In genomic region chr11:93524868-93525267, GRCh38 we compare ENCODE assay signal across 19 cellular contexts. TPM values are rescaled to one million over a fixed set of nuclear protein-coding genes. Genes with fewer than 3 reads are reported as not detected.
DNase-seq lines count a peak whose midpoint lies in the region; ATAC-seq and TF ChIP-seq lines count a peak whose summit lies in the region.
"Had no signal": no experiment of that assay in that cellular context is flagged by ENCODE, and none has a peak within 500 bp of the region (broad histone marks: within the 10 kb centered on the region; RNA-seq: fewer than 3 reads in every experiment).

No MANE protein-coding gene starts in this region.

- H3K36me3 ChIP-seq in breast epithelium (no peaks in the 10 kb centered on the region), MM.1S (replicated peaks; ENCODE audit: insufficient read depth, low read length) (no peaks in the 10 kb centered on the region), hepatocyte (replicated peaks; ENCODE audit: insufficient read depth, low read depth) (no peaks in the 10 kb centered on the region), thymus (ENCODE audit: control insufficient read depth, insufficient read depth) (no peaks in the 10 kb centered on the region), gastroesophageal sphincter (peaks cover 0 to 10% of the 10 kb centered on the region in 2 donors)
- H3K36me3 ChIP-seq: neutrophil, stomach had no signal

- no TSS peak for BruUV-seq in MCF 10A (replicated peaks; lab: Mats Ljungman, UMichigan)

- H3K4me1 ChIP-seq in breast epithelium: peaks cover 5 to 35% of the 10 kb centered on the region in 2 donors
- H3K4me1 ChIP-seq in MM.1S (ENCODE audit: low read length): peaks cover 17% of the 10 kb centered on the region
- H3K4me1 ChIP-seq in hepatocyte (ENCODE audit: insufficient read depth): peaks cover 38% of the 10 kb centered on the region
- H3K4me1 ChIP-seq in thymus (ENCODE audit: control insufficient read depth, insufficient read depth, low read length): peaks cover 33% of the 10 kb centered on the region
- H3K4me1 ChIP-seq in gastroesophageal sphincter: peaks cover 0 to 36% (median 17%) of the 10 kb centered on the region in 3 donors

- H2AFZ ChIP-seq in MM.1S (ENCODE audit: low read length) (peak overlapping the region; percentile 31; the same call in 1 of the 2 replicates), hepatocyte (no peak overlapping the region)

- H3K36me3 Mint-ChIP-seq in MCF 10A (ENCODE audit: insufficient read depth, unreplicated experiment): no peaks in the 10 kb centered on the region

- no peaks in the 10 kb centered on the region for H3K9me3 Mint-ChIP-seq in MCF 10A (ENCODE audit: unreplicated experiment)

- no peak overlapping the region for H3K27ac Mint-ChIP-seq in MCF 10A (ENCODE audit: low read depth, unreplicated experiment)

- ATAC-seq in gastroesophageal sphincter: no peak
- no peak for ATAC-seq in GM19397 (IDR thresholded peaks at IDR 0.05; ENCODE audit: unreplicated experiment)
- ATAC-seq: body of pancreas had no signal

- no peak for TF ChIP-seq EP300 in gastroesophageal sphincter (IDR thresholded peaks at IDR 0.05)

- WGBS in hepatocyte (ENCODE audit: low lambda C conversion rate, missing lambda C conversion rate): 84% methylated on average over 2 of the region's 2 CpGs
- 89% methylated on average over 2 of the region's 2 CpGs for WGBS in thymus
- 100% methylated on average over 1 of the region's 2 CpGs for WGBS in gastroesophageal sphincter (ENCODE audit: low coverage in 1 of 2), 2 donors

- POLR2A ChIA-PET in MCF 10A (lab: Yijun Ruan, JAX): interaction anchor here (0.6 kb wide), 1 partner anchor 286 kb away, joined by 3 read pairs; no protein-coding TSS in a partner anchor

- TF ChIP-seq CTCF in breast epithelium (IDR thresholded peaks at IDR 0.05) (no peak), MCF 10A (IDR thresholded peaks at IDR 0.05; ENCODE audit: unreplicated experiment) (no peak), MM.1S (IDR thresholded peaks at IDR 0.05; ENCODE audit: low read length) (no peak), hepatocyte (IDR thresholded peaks at IDR 0.05; ENCODE audit: poor library complexity) (no peak), gastroesophageal sphincter (IDR thresholded peaks at IDR 0.05) (no peak)

- H3K9me2 ChIP-seq in MM.1S (replicated peaks; ENCODE audit: insufficient read depth, low read length): no peaks in the 10 kb centered on the region
- no peaks in the 10 kb centered on the region for H3K9me2 ChIP-seq in hepatocyte (replicated peaks; ENCODE audit: insufficient read depth)

- no peaks in the 10 kb centered on the region for H3F3A ChIP-seq in MM.1S (ENCODE audit: insufficient read depth, low read length)

- DNase-seq in breast epithelium (ENCODE audit: low spot score in 2 of 2) (no peak), MCF 10A (ENCODE audit: unreplicated experiment) (no peak), MM.1S (no peak), hepatocyte (ENCODE audit: low spot score) (no peak), GDM1 (lab: John Stamatoyannopoulos, UW) (no peak)
- DNase-seq: activated CD4-positive, alpha-beta T cell treated with anti-CD3 and anti-CD28 coated beads for 1 hour; activated gamma-delta T cell treated with Interleukin-2 at 50 U/mL for 16 hours; body of pancreas; DMS79 treated with DMSO at 0.1 percent for 48 hours; effector CD8-positive, alpha-beta T cell; NCI-H1930; NCI-H69; small intestine; stomach had no signal

- intact Hi-C loops in breast epithelium (cut with DNase I; ENCODE audit: low total_unique reads) (no loop called here), MCF 10A (cut with micrococcal nuclease) (no loop called here)

- no peak for TF ChIP-seq POLR2A in breast epithelium (IDR thresholded peaks at IDR 0.05)
- no peak for TF ChIP-seq POLR2A in gastroesophageal sphincter (IDR thresholded peaks at IDR 0.05)

- H4K20me1 ChIP-seq in MM.1S (ENCODE audit: insufficient read depth, low read length): no peaks in the 10 kb centered on the region
- no peaks in the 10 kb centered on the region for H4K20me1 ChIP-seq in hepatocyte (ENCODE audit: insufficient read depth, poor library complexity, severe bottlenecking)

- H3K9me3 ChIP-seq in breast epithelium: no peaks in the 10 kb centered on the region
- H3K9me3 ChIP-seq in MM.1S (replicated peaks; ENCODE audit: insufficient read depth, low read length): no peaks in the 10 kb centered on the region
- H3K9me3 ChIP-seq in hepatocyte (ENCODE audit: low read depth): no peaks in the 10 kb centered on the region
- H3K9me3 ChIP-seq in thymus (ENCODE audit: control insufficient read depth): no peaks in the 10 kb centered on the region
- H3K9me3 ChIP-seq in gastroesophageal sphincter: no peaks in the 10 kb centered on the region
- H3K9me3 ChIP-seq: BE2C, body of pancreas, neutrophil, stomach had no signal

- H3K9ac ChIP-seq in MM.1S (ENCODE audit: low read length): no peak overlapping the region

- H3K4me3 ChIP-seq in breast epithelium (no peak overlapping the region), MM.1S (ENCODE audit: low read length) (0 out of 2 replicates have a peak overlapping the region, but pooled peaks have one; percentile 44), hepatocyte (no peak overlapping the region), thymus (ENCODE audit: low read length) (no peak overlapping the region), gastroesophageal sphincter (no peak overlapping the region)
- H3K4me3 ChIP-seq: body of pancreas, stomach had no signal

- no peaks in the 10 kb centered on the region for H3K27me3 Mint-ChIP-seq in MCF 10A (ENCODE audit: insufficient read depth, unreplicated experiment)

- H3K27ac ChIP-seq in breast epithelium: peak overlapping the region; percentile 71 to 90
- H3K27ac ChIP-seq in MM.1S (ENCODE audit: low read length): peak overlapping the region; percentile 22; the same call in 1 of the 2 replicates
- H3K27ac ChIP-seq in hepatocyte: no peak overlapping the region
- H3K27ac ChIP-seq in thymus (ENCODE audit: low read depth): peak overlapping the region; percentile 18
- no peak overlapping the region for H3K27ac ChIP-seq in gastroesophageal sphincter

- peak overlapping the region; percentile 83; the same call in 1 of the 2 replicates for H3K4me2 ChIP-seq in MM.1S (ENCODE audit: low read depth, low read length)
- H3K4me2 ChIP-seq in hepatocyte: peak overlapping the region; percentile 40

- H3K4me3 Mint-ChIP-seq in MCF 10A (ENCODE audit: unreplicated experiment): no peak overlapping the region

- H3K79me2 ChIP-seq in MM.1S (ENCODE audit: low read length) (0 out of 2 replicates have a peak, but pooled peaks cover 6% of the 10 kb centered on the region), hepatocyte (peaks cover 75% of the 10 kb centered on the region)

- H3K4me1 Mint-ChIP-seq in MCF 10A (ENCODE audit: insufficient read depth, unreplicated experiment): peaks cover 10% of the 10 kb centered on the region

- H3K27me3 ChIP-seq in breast epithelium: no peaks in the 10 kb centered on the region
- no peaks in the 10 kb centered on the region for H3K27me3 ChIP-seq in MM.1S (replicated peaks; ENCODE audit: insufficient read depth, low read length)
- no peaks in the 10 kb centered on the region for H3K27me3 ChIP-seq in hepatocyte
- no peaks in the 10 kb centered on the region for H3K27me3 ChIP-seq in thymus (ENCODE audit: control insufficient read depth, insufficient read depth)
- H3K27me3 ChIP-seq in gastroesophageal sphincter: no peaks in the 10 kb centered on the region
- H3K27me3 ChIP-seq: BE2C, body of pancreas, neutrophil, stomach had no signal

- CTCF ChIA-PET in MCF 10A (lab: Yijun Ruan, JAX): interaction anchor here (0.6 to 1.7 kb wide), 4 partner anchors 13 to 1328 kb away, joined by 3 to 5 read pairs (median 4); no protein-coding TSS in a partner anchor

RNA-seq across cellular contexts. Expression of gene SMCO4, which starts 18.3 kb away (rescaled TPM):
- total RNA-seq in breast epithelium (10 to 100 TPM; 13.4 to 64.4 (median 21.0) TPM), MCF 10A (2022) (8.5 and 10.0 TPM in 2 replicates), hepatocyte (23.5 and 36.1 TPM in 2 replicates), gastroesophageal sphincter (10 to 100 TPM in 3 of 4 donors, 1 to 10 TPM in 1; 5.6 to 15.5 (median 11.6) TPM)
- polyA plus RNA-seq in hepatocyte (59.6 and 60.9 TPM in 2 replicates), thymus (41.3 TPM)

Comparison
In these comparisons a context has a peak if more than half of its experiments do, and no peak if none do; other contexts are left out.
1. H3K27ac ChIP-seq: peak in breast epithelium (2 of 2), MM.1S (single experiment) and thymus (single experiment); none in hepatocyte (single experiment) and gastroesophageal sphincter (0 of 4).